ENCODE assay signal across 21 cellular contexts in the genomic region with DNA sequence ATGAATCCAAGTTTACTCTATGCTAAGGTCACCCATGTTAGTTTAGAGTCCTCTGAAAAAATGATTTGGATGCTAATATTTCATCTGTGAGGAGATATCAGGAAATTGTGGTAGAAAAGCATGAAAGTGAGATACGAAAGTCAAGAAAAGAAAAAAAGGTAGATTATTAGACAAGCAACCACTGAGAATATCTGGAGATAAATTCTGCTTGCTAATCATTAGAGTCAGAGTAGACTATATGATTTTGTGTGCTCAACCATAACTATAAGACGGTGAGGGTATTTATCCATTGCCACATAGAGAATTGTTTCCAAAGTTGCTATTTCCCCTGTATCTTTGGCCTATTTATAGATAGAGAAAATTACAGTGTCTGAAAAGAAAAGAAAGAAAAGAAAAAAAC.
A peak's percentile ranks its signal among the peaks of the same experiment; 100 is the strongest.
DNase-seq lines count a peak whose midpoint lies in the region; ATAC-seq and TF ChIP-seq lines count a peak whose summit lies in the region.
"Had no signal": no experiment of that assay in that cellular context is flagged by ENCODE, and none has a peak within 500 bp of the region (broad histone marks: within the 10 kb centered on the region; RNA-seq: fewer than 3 reads in every experiment).

No MANE protein-coding gene starts in this region.

- H3K27me3 Mint-ChIP-seq in activated T-cell treated with anti-CD3 and anti-CD28 coated beads, Interleukin-2, amount 50 U/mL, for 72 hours (ENCODE audit: low read depth) = no peaks in the 10 kb centered on the region
- H3K27me3 Mint-ChIP-seq in natural killer cell treated with Interleukin-12 subunit alpha and Interleukin-12 subunit beta and Interleukin-15 and Interleukin-18, amount 100 ng/mL, for 72 hours = no peaks in the 10 kb centered on the region
- H3K27me3 Mint-ChIP-seq: B cell; CD4-positive, CD25-positive, alpha-beta regulatory T cell had no signal

- no peak overlapping the region for H3K4me3 Mint-ChIP-seq in activated T-cell treated with anti-CD3 and anti-CD28 coated beads, Interleukin-2, amount 50 U/mL, for 72 hours
- peak overlapping the region; percentile 59 for H3K4me3 Mint-ChIP-seq in natural killer cell treated with Interleukin-12 subunit alpha and Interleukin-12 subunit beta and Interleukin-15 and Interleukin-18, amount 100 ng/mL, for 72 hours
- H3K4me3 Mint-ChIP-seq: B cell; CD4-positive, CD25-positive, alpha-beta regulatory T cell; CD8-positive, alpha-beta T cell; GM23338; HFFc6 had no signal

- H3K4me3 ChIP-seq in Karpas-422 (ENCODE audit: low read length) = 0 out of 2 replicates have a peak overlapping the region, but pooled peaks have one; percentile 32
- H3K4me3 ChIP-seq in OCI-LY3 (ENCODE audit: low read length) = no peak overlapping the region
- H3K4me3 ChIP-seq: BLaER1, GM23338, HAP-1 had no signal

- peak overlapping the region; percentile 54 for H3K27ac Mint-ChIP-seq in activated T-cell treated with anti-CD3 and anti-CD28 coated beads, Interleukin-2, amount 50 U/mL, for 72 hours
- peak overlapping the region in 1 of 2 donors; percentile 65 for H3K27ac Mint-ChIP-seq in natural killer cell treated with Interleukin-12 subunit alpha and Interleukin-12 subunit beta and Interleukin-15 and Interleukin-18, amount 100 ng/mL, for 72 hours
- H3K27ac Mint-ChIP-seq: B cell; CD8-positive, alpha-beta T cell; GM23338; HFFc6 had no signal

- no peaks in the 10 kb centered on the region for H3K36me3 Mint-ChIP-seq in activated T-cell treated with anti-CD3 and anti-CD28 coated beads, Interleukin-2, amount 50 U/mL, for 72 hours (ENCODE audit: insufficient read depth in 2 of 2)
- H3K36me3 Mint-ChIP-seq in natural killer cell treated with Interleukin-12 subunit alpha and Interleukin-12 subunit beta and Interleukin-15 and Interleukin-18, amount 100 ng/mL, for 72 hours = no peaks in the 10 kb centered on the region
- H3K36me3 Mint-ChIP-seq: CD4-positive, CD25-positive, alpha-beta regulatory T cell; CD8-positive, alpha-beta T cell had no signal

- H3K36me3 ChIP-seq in Karpas-422 (ENCODE audit: insufficient read depth, low read length) (peaks cover 4% of the 10 kb centered on the region; the same call in 1 of the 2 replicates), OCI-LY3 (replicated peaks; ENCODE audit: low read depth, low read length) (no peaks in the 10 kb centered on the region)
- H3K36me3 ChIP-seq: BLaER1, HAP-1 had no signal

- no peaks in the 10 kb centered on the region for H3K9me2 ChIP-seq in Karpas-422 (replicated peaks; ENCODE audit: insufficient read depth, low read length)

- no peak for DNase-seq in activated T-cell treated with anti-CD3 and anti-CD28 coated beads, Interleukin-2, amount 50 U/mL, for 72 hours
- DNase-seq in activated T-cell treated with anti-CD3 and anti-CD28 coated beads for 4 hours = no peak
- DNase-seq in Karpas-422 = no peak
- DNase-seq in natural killer cell treated with Interleukin-12 subunit alpha and Interleukin-12 subunit beta and Interleukin-15 and Interleukin-18, amount 100 ng/mL, for 72 hours (ENCODE audit: low spot score) = no peak
- no peak for DNase-seq in GM03348 (ENCODE audit: low spot score)
- DNase-seq in GM13977 (ENCODE audit: low spot score) = no peak
- DNase-seq: Caco-2; CD4-positive, CD25-positive, alpha-beta regulatory T cell; CD8-positive, alpha-beta T cell; DMS153; DND-41; GDM1; HFFc6 had no signal

- H3K9ac ChIP-seq in Karpas-422 (ENCODE audit: low read length) (no peak overlapping the region), OCI-LY3 (ENCODE audit: low read length) (no peak overlapping the region; the same call in 1 of the 2 replicates)
- H3K9ac ChIP-seq: BLaER1 had no signal

- H3K27ac ChIP-seq in Karpas-422 (ENCODE audit: low read length) (no peak overlapping the region), OCI-LY3 (ENCODE audit: low read length) (no peak overlapping the region)
- H3K27ac ChIP-seq: 22Rv1, BLaER1, C4-2B had no signal

- H3K27me3 ChIP-seq in Karpas-422 (ENCODE audit: low read length) (no peaks in the 10 kb centered on the region), OCI-LY3 (ENCODE audit: low read depth, low read length) (no peaks in the 10 kb centered on the region)
- H3K27me3 ChIP-seq: BLaER1 had no signal

- no peak for TF ChIP-seq CTCF in OCI-LY3 (IDR thresholded peaks at IDR 0.05; ENCODE audit: low read depth, low read length)
- TF ChIP-seq CTCF in GM13977 (IDR thresholded peaks at IDR 0.05; ENCODE audit: extremely low read depth, insufficient read depth, missing control alignments) = no peak

- H3K79me2 ChIP-seq in Karpas-422 (ENCODE audit: low read length) = no peaks in the 10 kb centered on the region
- no peaks in the 10 kb centered on the region for H3K79me2 ChIP-seq in OCI-LY3 (ENCODE audit: low read length)

- peaks cover 13% of the 10 kb centered on the region for H3K4me1 ChIP-seq in Karpas-422 (ENCODE audit: low read length)
- H3K4me1 ChIP-seq in OCI-LY3 (ENCODE audit: low read length) = peaks cover 18% of the 10 kb centered on the region
- H3K4me1 ChIP-seq: BLaER1, Caco-2, HAP-1 had no signal

- peak overlapping the region; percentile 46 for H3K4me2 ChIP-seq in Karpas-422 (ENCODE audit: low read depth, low read length, poor library complexity, severe bottlenecking)
- H3K4me2 ChIP-seq in OCI-LY3 (ENCODE audit: low read length) = peak overlapping the region; percentile 48
- H3K4me2 ChIP-seq: BLaER1, GM23338 had no signal

- in situ Hi-C loops in GM13977 (cut with MboI; ENCODE audit: low pct_unique_long_range_greater_than_20kb, low sequenced_read_pairs, unreplicated experiment) = no loop called here

- H3K9me3 ChIP-seq in Karpas-422 (ENCODE audit: low read length) (peaks cover 10% of the 10 kb centered on the region), OCI-LY3 (ENCODE audit: insufficient read depth, low read length) (no peaks in the 10 kb centered on the region)
- H3K9me3 ChIP-seq: HAP-1 had no signal

- H2AFZ ChIP-seq in Karpas-422 (ENCODE audit: low read length) = peak overlapping the region; percentile 95
- peak overlapping the region; percentile 68; the same call in 1 of the 2 replicates for H2AFZ ChIP-seq in OCI-LY3 (ENCODE audit: low read depth, low read length)
- H2AFZ ChIP-seq: GM23338 had no signal

- no peaks in the 10 kb centered on the region for H4K20me1 ChIP-seq in Karpas-422 (ENCODE audit: insufficient read depth, low read depth, low read length)
- H4K20me1 ChIP-seq in OCI-LY3 (ENCODE audit: insufficient read depth, low read length) = no peaks in the 10 kb centered on the region
- H4K20me1 ChIP-seq: BLaER1 had no signal

- peaks cover 3 to 6% of the 10 kb centered on the region in 2 donors for H3K9me3 Mint-ChIP-seq in activated T-cell treated with anti-CD3 and anti-CD28 coated beads, Interleukin-2, amount 50 U/mL, for 72 hours
- H3K9me3 Mint-ChIP-seq in natural killer cell treated with Interleukin-12 subunit alpha and Interleukin-12 subunit beta and Interleukin-15 and Interleukin-18, amount 100 ng/mL, for 72 hours = no peaks in the 10 kb centered on the region

- ATAC-seq in activated T-cell treated with anti-CD3 and anti-CD28 coated beads, Interleukin-2, amount 50 U/mL, for 72 hours (replicated peaks in 1 of 2) = no peak
- ATAC-seq in natural killer cell treated with Interleukin-12 subunit alpha and Interleukin-12 subunit beta and Interleukin-15 and Interleukin-18, amount 100 ng/mL, for 72 hours = no peak
- ATAC-seq in GM21367 (IDR thresholded peaks at IDR 0.05; ENCODE audit: unreplicated experiment) = no peak
- ATAC-seq: CD8-positive, alpha-beta T cell; GM23338 had no signal

- no peaks in the 10 kb centered on the region for H3K4me1 Mint-ChIP-seq in activated T-cell treated with anti-CD3 and anti-CD28 coated beads, Interleukin-2, amount 50 U/mL, for 72 hours (ENCODE audit: low read depth)
- H3K4me1 Mint-ChIP-seq in natural killer cell treated with Interleukin-12 subunit alpha and Interleukin-12 subunit beta and Interleukin-15 and Interleukin-18, amount 100 ng/mL, for 72 hours (ENCODE audit: low read depth in 2 of 2) = peaks cover 15 to 17% of the 10 kb centered on the region in 2 donors
- H3K4me1 Mint-ChIP-seq: B cell; CD4-positive, CD25-positive, alpha-beta regulatory T cell; GM23338 had no signal
